Comparison of ENCODE assay signal across 15 cellular contexts in the genomic region with DNA sequence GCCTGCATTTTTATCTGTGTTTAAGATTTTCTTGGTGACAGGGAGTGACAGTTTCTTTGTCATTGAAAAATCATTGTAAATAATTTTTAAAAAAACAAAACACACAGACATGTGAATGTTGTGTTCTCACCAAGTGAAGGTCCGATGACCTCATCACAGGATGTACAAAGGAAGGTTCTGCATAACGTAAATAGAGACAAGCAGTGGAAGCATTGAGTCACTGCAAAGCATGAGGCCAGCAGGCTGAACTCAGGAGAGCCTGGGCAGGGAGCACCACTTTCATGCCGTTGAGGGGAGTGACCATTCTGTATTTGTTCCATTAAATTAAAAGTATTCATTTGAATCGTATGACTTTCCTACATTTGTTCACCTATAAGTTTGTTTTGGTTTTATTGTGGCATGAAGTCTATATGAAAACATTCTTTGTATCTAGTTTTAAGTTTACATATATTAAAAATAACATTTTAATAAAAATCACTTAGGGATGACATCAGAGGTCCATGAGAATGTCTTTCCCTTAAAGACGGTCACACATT.
DNase-seq lines count a peak whose midpoint lies in the region; ATAC-seq, FAIRE-seq and TF ChIP-seq lines count a peak whose summit lies in the region.
"Had no signal": no experiment of that assay in that cellular context is flagged by ENCODE, and none has a peak within 500 bp of the region (broad histone marks: within the 10 kb centered on the region; RNA-seq: fewer than 3 reads in every experiment).

No MANE protein-coding gene starts in this region.

- no peak overlapping the region for H3K4me3 ChIP-seq in breast epithelium
- H3K4me3 ChIP-seq: BLaER1 treated with 17β-estradiol and CSF1 and Interleukin-3, amounts not matched to agents 10 nM and 100 nM; colonic mucosa; right lobe of liver had no signal

- no peak overlapping the region for H3K27ac ChIP-seq in breast epithelium
- H3K27ac ChIP-seq: BLaER1 treated with 17β-estradiol and CSF1 and Interleukin-3, amounts not matched to agents 10 nM and 100 nM; colonic mucosa; right lobe of liver had no signal

- no peaks in the 10 kb centered on the region for H3K9me3 ChIP-seq in breast epithelium
- H3K9me3 ChIP-seq: colonic mucosa, right lobe of liver had no signal

- H3K36me3 ChIP-seq in breast epithelium, result no peaks in the 10 kb centered on the region
- H3K36me3 ChIP-seq: BLaER1 treated with 17β-estradiol and CSF1 and Interleukin-3, amounts not matched to agents 10 nM and 100 nM; colonic mucosa; right lobe of liver had no signal

- H3K4me1 Mint-ChIP-seq in MCF 10A (ENCODE audit: insufficient read depth, unreplicated experiment) (no peaks in the 10 kb centered on the region), natural killer cell (no peaks in the 10 kb centered on the region)
- peaks cover 15 to 24% of the 10 kb centered on the region in 2 donors for H3K4me1 Mint-ChIP-seq in stimulated activated naive B cell treated with anti-CD40 and anti-IgM and Interleukin-4, amounts not matched to agents 10 μg/mL and 1 μg/mL and 100 μg/mL, for 72 hours
- H3K4me1 Mint-ChIP-seq in activated naive CD8-positive, alpha-beta T cell treated with anti-CD3 and anti-CD28 coated beads for 36 hours, result no peaks in the 10 kb centered on the region
- H3K4me1 Mint-ChIP-seq: stimulated activated naive CD8-positive, alpha-beta T cell treated with anti-CD3 and anti-CD28 coated beads, Interleukin-15, amount 100 ng/mL, for 72 hours had no signal

- no peak overlapping the region for H3K4me3 Mint-ChIP-seq in MCF 10A (ENCODE audit: unreplicated experiment)
- H3K4me3 Mint-ChIP-seq in stimulated activated naive B cell treated with anti-CD40 and anti-IgM and Interleukin-4, amounts not matched to agents 10 μg/mL and 1 μg/mL and 100 μg/mL, for 72 hours, result no peak overlapping the region
- H3K4me3 Mint-ChIP-seq in natural killer cell, result no peak overlapping the region
- H3K4me3 Mint-ChIP-seq in activated naive CD8-positive, alpha-beta T cell treated with anti-CD3 and anti-CD28 coated beads for 36 hours, result no peak overlapping the region
- H3K4me3 Mint-ChIP-seq: stimulated activated naive CD8-positive, alpha-beta T cell treated with anti-CD3 and anti-CD28 coated beads, Interleukin-15, amount 100 ng/mL, for 72 hours had no signal

- peak; percentile 62 for DNase-seq in MCF 10A (ENCODE audit: unreplicated experiment)
- DNase-seq in breast epithelium (ENCODE audit: low spot score in 2 of 2), result no peak
- peak; percentile 70 for DNase-seq in fibroblast of the conjunctiva (ENCODE audit: low read depth)
- no peak for DNase-seq in stimulated activated naive B cell treated with anti-CD40 and anti-IgM and Interleukin-4, amounts not matched to agents 10 μg/mL and 1 μg/mL and 100 μg/mL, for 72 hours
- no peak for DNase-seq in GM19239 (ENCODE audit: insufficient read length, low spot score)
- DNase-seq in natural killer cell, result no peak
- no peak for DNase-seq in activated naive CD8-positive, alpha-beta T cell treated with anti-CD3 and anti-CD28 coated beads for 36 hours
- DNase-seq: activated CD8-positive, alpha-beta memory T cell treated with anti-CD3 and anti-CD28 coated beads, Interleukin-2, amount 50 U/mL, for 4 hours; colonic mucosa; Kasumi-1; right lobe of liver; stimulated activated naive CD8-positive, alpha-beta T cell treated with anti-CD3 and anti-CD28 coated beads, Interleukin-15, amount 100 ng/mL, for 72 hours had no signal

- intact Hi-C loops in MCF 10A (cut with micrococcal nuclease) (no loop called here), breast epithelium (cut with DNase I; ENCODE audit: low total_unique reads) (loop anchor here (5.0 kb wide), 1 partner anchor 722 kb away; no protein-coding TSS in a partner anchor), natural killer cell (cut with micrococcal nuclease) (no loop called here)

- POLR2A ChIA-PET in MCF 10A (lab: Yijun Ruan, JAX), result no interaction called here

- no TSS peak for BruUV-seq in MCF 10A (replicated peaks; lab: Mats Ljungman, UMichigan)

- H3K27me3 ChIP-seq in breast epithelium, result no peaks in the 10 kb centered on the region
- H3K27me3 ChIP-seq: BLaER1 treated with 17β-estradiol and CSF1 and Interleukin-3, amounts not matched to agents 10 nM and 100 nM; colonic mucosa; right lobe of liver had no signal

- H3K4me1 ChIP-seq in breast epithelium, result no peaks in the 10 kb centered on the region
- H3K4me1 ChIP-seq: BLaER1 treated with 17β-estradiol and CSF1 and Interleukin-3, amounts not matched to agents 10 nM and 100 nM; colonic mucosa; right lobe of liver had no signal

- H3K27ac Mint-ChIP-seq in MCF 10A (ENCODE audit: low read depth, unreplicated experiment), result peak overlapping the region; percentile 27
- H3K27ac Mint-ChIP-seq in stimulated activated naive B cell treated with anti-CD40 and anti-IgM and Interleukin-4, amounts not matched to agents 10 μg/mL and 1 μg/mL and 100 μg/mL, for 72 hours, result no peak overlapping the region
- no peak overlapping the region for H3K27ac Mint-ChIP-seq in natural killer cell
- H3K27ac Mint-ChIP-seq in activated naive CD8-positive, alpha-beta T cell treated with anti-CD3 and anti-CD28 coated beads for 36 hours, result no peak overlapping the region
- H3K27ac Mint-ChIP-seq: stimulated activated naive CD8-positive, alpha-beta T cell treated with anti-CD3 and anti-CD28 coated beads, Interleukin-15, amount 100 ng/mL, for 72 hours had no signal

- FAIRE-seq in GM19239 (lab: Jason Lieb, UNC), result no peak
- FAIRE-seq: islet of Langerhans had no signal

- TF ChIP-seq CTCF in MCF 10A (IDR thresholded peaks at IDR 0.05; ENCODE audit: unreplicated experiment) (no peak), breast epithelium (IDR thresholded peaks at IDR 0.05) (no peak), natural killer cell (IDR thresholded peaks at IDR 0.05) (no peak)

- TF ChIP-seq POLR2A in breast epithelium (IDR thresholded peaks at IDR 0.05), result no peak

- CTCF ChIA-PET in MCF 10A (lab: Yijun Ruan, JAX), result no interaction called here

- H3K36me3 Mint-ChIP-seq in MCF 10A (ENCODE audit: insufficient read depth, unreplicated experiment) (no peaks in the 10 kb centered on the region), natural killer cell (no peaks in the 10 kb centered on the region)
- peaks cover 3 to 5% of the 10 kb centered on the region in 2 donors for H3K36me3 Mint-ChIP-seq in stimulated activated naive B cell treated with anti-CD40 and anti-IgM and Interleukin-4, amounts not matched to agents 10 μg/mL and 1 μg/mL and 100 μg/mL, for 72 hours
- H3K36me3 Mint-ChIP-seq in activated naive CD8-positive, alpha-beta T cell treated with anti-CD3 and anti-CD28 coated beads for 36 hours, result no peaks in the 10 kb centered on the region

- H3K9me3 Mint-ChIP-seq in MCF 10A (ENCODE audit: unreplicated experiment) (no peaks in the 10 kb centered on the region), natural killer cell (no peaks in the 10 kb centered on the region)
- H3K9me3 Mint-ChIP-seq in stimulated activated naive B cell treated with anti-CD40 and anti-IgM and Interleukin-4, amounts not matched to agents 10 μg/mL and 1 μg/mL and 100 μg/mL, for 72 hours, result peaks cover 3 to 4% of the 10 kb centered on the region in 2 donors
- H3K9me3 Mint-ChIP-seq in activated naive CD8-positive, alpha-beta T cell treated with anti-CD3 and anti-CD28 coated beads for 36 hours, result no peaks in the 10 kb centered on the region

- ATAC-seq in SK-N-SH treated with all-trans-retinoic acid at 6 μM for 48 hours (peak; percentile 97), natural killer cell (no peak)
- peak; percentile 64 to 65 for ATAC-seq in stimulated activated naive B cell treated with anti-CD40 and anti-IgM and Interleukin-4, amounts not matched to agents 10 μg/mL and 1 μg/mL and 100 μg/mL, for 72 hours (replicated peaks)
- ATAC-seq: stimulated activated naive CD8-positive, alpha-beta T cell treated with anti-CD3 and anti-CD28 coated beads, Interleukin-15, amount 100 ng/mL, for 72 hours had no signal

- H3K27me3 Mint-ChIP-seq in MCF 10A (ENCODE audit: insufficient read depth, unreplicated experiment) (no peaks in the 10 kb centered on the region), natural killer cell (ENCODE audit: low read depth in 2 of 2) (no peaks in the 10 kb centered on the region)
- no peaks in the 10 kb centered on the region for H3K27me3 Mint-ChIP-seq in stimulated activated naive B cell treated with anti-CD40 and anti-IgM and Interleukin-4, amounts not matched to agents 10 μg/mL and 1 μg/mL and 100 μg/mL, for 72 hours
- H3K27me3 Mint-ChIP-seq in activated naive CD8-positive, alpha-beta T cell treated with anti-CD3 and anti-CD28 coated beads for 36 hours, result peaks cover 8% of the 10 kb centered on the region
- H3K27me3 Mint-ChIP-seq: stimulated activated naive CD8-positive, alpha-beta T cell treated with anti-CD3 and anti-CD28 coated beads, Interleukin-15, amount 100 ng/mL, for 72 hours had no signal

TF ChIP-seq in SK-N-SH treated with all-trans-retinoic acid at 6 μM for 48 hours, 23 proteins besides CTCF, POLR2A, EP300 and RAD21 (continues in another document):
- TF ChIP-seq, protein P1, sequence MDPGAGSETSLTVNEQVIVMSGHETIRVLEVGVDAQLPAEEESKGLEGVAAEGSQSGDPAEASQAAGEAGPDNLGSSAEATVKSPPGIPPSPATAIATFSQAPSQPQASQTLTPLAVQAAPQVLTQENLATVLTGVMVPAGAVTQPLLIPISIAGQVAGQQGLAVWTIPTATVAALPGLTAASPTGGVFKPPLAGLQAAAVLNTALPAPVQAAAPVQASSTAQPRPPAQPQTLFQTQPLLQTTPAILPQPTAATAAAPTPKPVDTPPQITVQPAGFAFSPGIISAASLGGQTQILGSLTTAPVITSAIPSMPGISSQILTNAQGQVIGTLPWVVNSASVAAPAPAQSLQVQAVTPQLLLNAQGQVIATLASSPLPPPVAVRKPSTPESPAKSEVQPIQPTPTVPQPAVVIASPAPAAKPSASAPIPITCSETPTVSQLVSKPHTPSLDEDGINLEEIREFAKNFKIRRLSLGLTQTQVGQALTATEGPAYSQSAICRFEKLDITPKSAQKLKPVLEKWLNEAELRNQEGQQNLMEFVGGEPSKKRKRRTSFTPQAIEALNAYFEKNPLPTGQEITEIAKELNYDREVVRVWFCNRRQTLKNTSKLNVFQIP (CRISPR knock-in tag; IDR thresholded peaks at IDR 0.05; ENCODE audit: borderline replicate concordance, low read depth), result no peak
- TF ChIP-seq CREB5 (CRISPR knock-in tag; IDR thresholded peaks at IDR 0.05; ENCODE audit: low read depth), result 0 out of 2 replicates have a peak, but pooled peaks have one; percentile 28
- TF ChIP-seq ZFP3 (CRISPR knock-in tag; IDR thresholded peaks at IDR 0.05), result 0 out of 2 replicates have a peak, but pooled peaks have one; percentile 18

Comparison
In these comparisons a context has a peak if more than half of its experiments do, and no peak if none do; other contexts are left out.
1. DNase-seq: peak in MCF 10A (single experiment) and fibroblast of the conjunctiva (single experiment); none in breast epithelium (0 of 2), stimulated activated naive B cell treated with anti-CD40 and anti-IgM and Interleukin-4, amounts not matched to agents 10 μg/mL and 1 μg/mL and 100 μg/mL, for 72 hours (single experiment), GM19239 (single experiment), natural killer cell (single experiment) and activated naive CD8-positive, alpha-beta T cell treated with anti-CD3 and anti-CD28 coated beads for 36 hours (single experiment).
2. ATAC-seq: peak in SK-N-SH treated with all-trans-retinoic acid at 6 μM for 48 hours (single experiment) and stimulated activated naive B cell treated with anti-CD40 and anti-IgM and Interleukin-4, amounts not matched to agents 10 μg/mL and 1 μg/mL and 100 μg/mL, for 72 hours (2 of 2); none in natural killer cell (0 of 3).